Comparison of ENCODE assay signal across 9 cellular contexts in the genomic region with DNA sequence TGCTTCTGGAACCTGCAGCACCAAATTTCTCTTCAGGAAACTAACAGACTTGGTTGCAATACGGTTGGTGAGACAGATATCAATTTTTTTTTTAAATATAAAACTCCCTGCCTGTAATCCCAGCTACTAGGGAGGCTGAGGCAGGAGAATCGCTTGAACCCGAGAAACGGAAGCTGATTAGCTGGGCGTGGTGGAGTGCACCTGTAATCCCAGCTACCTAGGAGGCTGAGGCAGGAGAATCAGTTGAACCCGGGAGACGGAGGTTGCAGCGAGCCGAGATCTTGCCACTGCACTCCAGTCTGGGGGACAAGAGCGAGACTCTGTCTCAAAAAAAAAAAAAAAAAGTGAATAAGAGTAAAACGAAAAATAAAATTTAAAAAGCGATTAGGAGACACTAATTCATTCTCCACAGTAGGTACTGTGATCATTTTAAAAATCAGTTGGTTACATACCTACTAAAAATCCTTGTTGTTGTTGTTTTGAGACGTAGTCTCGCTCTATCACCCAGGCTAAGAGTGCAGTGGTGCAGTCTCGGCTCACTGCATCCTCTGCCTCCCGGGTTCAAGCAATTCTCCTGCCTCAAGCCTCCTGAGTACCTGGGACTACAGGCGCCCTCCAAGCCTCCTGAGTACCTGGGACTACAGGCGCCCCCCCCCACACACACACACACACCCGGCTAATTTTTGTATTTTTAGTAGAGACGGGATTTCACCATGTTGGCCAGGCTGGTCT. TPM values are rescaled to one million over a fixed set of nuclear protein-coding genes. Genes with fewer than 3 reads are reported as not detected.
DNase-seq lines count a peak whose midpoint lies in the region; ATAC-seq and TF ChIP-seq lines count a peak whose summit lies in the region.
"Had no signal": no experiment of that assay in that cellular context is flagged by ENCODE, and none has a peak within 500 bp of the region (broad histone marks: within the 10 kb centered on the region; RNA-seq: fewer than 3 reads in every experiment).

No MANE protein-coding gene starts in this region.

- H3K27ac ChIP-seq in colonic mucosa = peak overlapping the region; percentile 89

- ATAC-seq in naive thymus-derived CD8-positive, alpha-beta T cell = no peak
- no peak for ATAC-seq in GM18517 (IDR thresholded peaks at IDR 0.05; ENCODE audit: unreplicated experiment)

- H3K4me1 Mint-ChIP-seq in naive thymus-derived CD8-positive, alpha-beta T cell = peaks cover 7 to 27% (median 24%) of the 10 kb centered on the region in 4 donors

- peak overlapping the region; percentile 66 for H3K4me3 ChIP-seq in BJ (ENCODE audit: low read depth, low read length)
- H3K4me3 ChIP-seq in Jurkat, Clone E6-1 (ENCODE audit: low read length) = peak overlapping the region; percentile 69
- peak overlapping the region; percentile 75 for H3K4me3 ChIP-seq in colonic mucosa

- TF ChIP-seq CTCF in BJ (IDR thresholded peaks at IDR 0.05; ENCODE audit: insufficient read depth, low read depth, low read length) = no peak
- TF ChIP-seq CTCF in colonic mucosa (IDR thresholded peaks at IDR 0.05) = no peak

- POLR2A ChIA-PET in BJ (lab: Charles Lee) = interaction anchor here (0.6 to 1.1 kb wide), 5 partner anchors 8 to 89 kb away, joined by 3 to 5 read pairs (median 5); a partner anchor contains a TSS
- POLR2A ChIA-PET in naive thymus-derived CD8-positive, alpha-beta T cell (lab: Charles Lee) = interaction anchor here (0.7 to 3.9 kb wide), 34 partner anchors 8 to 124 kb away, joined by 3 to 288 read pairs (median 7); a partner anchor contains a TSS

- peaks cover 7% of the 10 kb centered on the region for H3K36me3 ChIP-seq in BJ (ENCODE audit: control insufficient read depth, insufficient read depth, low read length)
- H3K36me3 ChIP-seq in colonic mucosa = no peaks in the 10 kb centered on the region

- H3K27ac Mint-ChIP-seq in naive thymus-derived CD8-positive, alpha-beta T cell = peak overlapping the region in 2 of 10 donors; percentile 91 to 94

- H3K9me3 Mint-ChIP-seq in naive thymus-derived CD8-positive, alpha-beta T cell = no peaks in the 10 kb centered on the region
- H3K9me3 Mint-ChIP-seq: stimulated activated naive CD8-positive, alpha-beta T cell treated with anti-CD3 and anti-CD28 coated beads, Interleukin-15, Interleukin-2, amounts not matched to agents 100 ng/mL and 50 ng/mL, for 24 hours had no signal

- H3K27me3 ChIP-seq in BJ (ENCODE audit: control insufficient read depth, insufficient read depth, low read length) (no peaks in the 10 kb centered on the region), colonic mucosa (no peaks in the 10 kb centered on the region)

- CTCF ChIA-PET in BJ (lab: Yijun Ruan, JAX) = interaction anchor here (0.8 to 1.8 kb wide), 21 partner anchors 12 to 104 kb away, joined by 3 to 12 read pairs (median 4); a partner anchor contains a TSS

- intact Hi-C loops in colonic mucosa (cut with DNase I) = no loop called here

- DNase-seq in BJ (ENCODE audit: low read depth) (no peak), colonic mucosa (peak; percentile 28), amygdala (lab: John Stamatoyannopoulos, UW) (no peak), NCI-H526 (lab: John Stamatoyannopoulos, UW) (no peak), SKM-1 treated with dmso at 0.1 percent for 144 hours (lab: John Stamatoyannopoulos, UW; ENCODE audit: unreplicated experiment) (no peak)
- no peak for DNase-seq in Jurkat, Clone E6-1 (ENCODE audit: low read depth, low spot score)
- DNase-seq in naive thymus-derived CD8-positive, alpha-beta T cell = no peak

- peaks cover 0 to 9% (median 5%) of the 10 kb centered on the region in 3 donors for H3K36me3 Mint-ChIP-seq in naive thymus-derived CD8-positive, alpha-beta T cell

- H3K9me3 ChIP-seq in colonic mucosa = no peaks in the 10 kb centered on the region

- H3K4me3 Mint-ChIP-seq in naive thymus-derived CD8-positive, alpha-beta T cell = peak overlapping the region in 6 of 10 donors; percentile 38 to 87 (median 66)
- H3K4me3 Mint-ChIP-seq: stimulated activated naive CD8-positive, alpha-beta T cell treated with anti-CD3 and anti-CD28 coated beads, Interleukin-15, Interleukin-2, amounts not matched to agents 100 ng/mL and 50 ng/mL, for 24 hours had no signal

- H3K4me1 ChIP-seq in colonic mucosa = peaks cover 8% of the 10 kb centered on the region

- H3K27me3 Mint-ChIP-seq in naive thymus-derived CD8-positive, alpha-beta T cell = no peaks in the 10 kb centered on the region
- H3K27me3 Mint-ChIP-seq: stimulated activated naive CD8-positive, alpha-beta T cell treated with anti-CD3 and anti-CD28 coated beads, Interleukin-15, Interleukin-2, amounts not matched to agents 100 ng/mL and 50 ng/mL, for 24 hours had no signal

- H3K9ac ChIP-seq in colonic mucosa (ENCODE audit: low read depth in 2 of 2, low read length in 2 of 2) = peak overlapping the region; percentile 66 to 97

RNA-seq across cellular contexts. Expression of a gene that starts 0.8 kb away (rescaled TPM):
- 71.2 and 135 TPM in 2 replicates for polyA plus RNA-seq in BJ (2011; rRNA removed)
- polyA minus RNA-seq in BJ (2011; rRNA and poly(A)+ RNA removed) = 23.6 and 31.7 TPM in 2 replicates
- polyA plus RNA-seq in Jurkat, Clone E6-1 (2012; ENCODE audit: insufficient read depth, insufficient read length) = 458 TPM
- total RNA-seq in colonic mucosa = 100 to 1,000 TPM; 108 to 148 TPM
- 100 to 1,000 TPM; 135 to 138 TPM for total RNA-seq in naive thymus-derived CD8-positive, alpha-beta T cell
- polyA plus RNA-seq in naive thymus-derived CD8-positive, alpha-beta T cell = 100 to 1,000 TPM; 127 to 191 (median 148) TPM

RNA-seq across cellular contexts. Expression of a gene that starts 9.6 kb away (rescaled TPM):
- 34.9 and 46.4 TPM in 2 replicates for polyA plus RNA-seq in BJ (2011; rRNA removed)
- polyA minus RNA-seq in BJ (2011; rRNA and poly(A)+ RNA removed) = 13.2 and 25.7 TPM in 2 replicates
- polyA plus RNA-seq in Jurkat, Clone E6-1 (2012; ENCODE audit: insufficient read depth, insufficient read length) = 33.3 TPM
- 10 to 100 TPM; 28.2 to 31.1 TPM for total RNA-seq in colonic mucosa
- total RNA-seq in naive thymus-derived CD8-positive, alpha-beta T cell = 10 to 100 TPM; 37.5 to 39.7 TPM
- 10 to 100 TPM; 35.3 to 50.3 (median 44.0) TPM for polyA plus RNA-seq in naive thymus-derived CD8-positive, alpha-beta T cell

RNA-seq across cellular contexts. Expression of a gene that starts 18.2 kb away (rescaled TPM):
- polyA plus RNA-seq in BJ (2011; rRNA removed) = 0.63 and 0.82 TPM in 2 replicates
- 0.09 and 1.2 TPM in 2 replicates for polyA minus RNA-seq in BJ (2011; rRNA and poly(A)+ RNA removed)
- 1.2 TPM for polyA plus RNA-seq in Jurkat, Clone E6-1 (2012; ENCODE audit: insufficient read depth, insufficient read length)
- 1 to 10 TPM in 1 of 2 donors, under 1 TPM in 1; 0.19 to 1.7 TPM for total RNA-seq in colonic mucosa
- total RNA-seq in naive thymus-derived CD8-positive, alpha-beta T cell = 1 to 10 TPM; 5.0 to 5.1 TPM
- polyA plus RNA-seq in naive thymus-derived CD8-positive, alpha-beta T cell = not detected

RNA-seq across cellular contexts. Expression of a gene that starts 29.7 kb away (rescaled TPM):
- polyA plus RNA-seq in BJ (2011; rRNA removed) = 35.1 and 42.1 TPM in 2 replicates
- polyA minus RNA-seq in BJ (2011; rRNA and poly(A)+ RNA removed) = 22.7 and 23.4 TPM in 2 replicates
- polyA plus RNA-seq in Jurkat, Clone E6-1 (2012; ENCODE audit: insufficient read depth, insufficient read length) = 10.8 TPM
- 1 to 10 TPM; 4.7 to 8.6 TPM for total RNA-seq in colonic mucosa
- 10 to 100 TPM; 54.6 to 59.4 TPM for total RNA-seq in naive thymus-derived CD8-positive, alpha-beta T cell
- polyA plus RNA-seq in naive thymus-derived CD8-positive, alpha-beta T cell = 10 to 100 TPM; 26.3 to 31.7 (median 29.3) TPM

RNA-seq across cellular contexts. Expression of a gene that starts 36.3 kb away (rescaled TPM):
- 1.3 and 1.4 TPM in 2 replicates for polyA plus RNA-seq in BJ (2011; rRNA removed)
- 1.5 TPM in 2 replicates for polyA minus RNA-seq in BJ (2011; rRNA and poly(A)+ RNA removed)
- 3.1 TPM for polyA plus RNA-seq in Jurkat, Clone E6-1 (2012; ENCODE audit: insufficient read depth, insufficient read length)
- under 1 TPM; 0.21 to 0.44 TPM for total RNA-seq in colonic mucosa
- total RNA-seq in naive thymus-derived CD8-positive, alpha-beta T cell = 1 to 10 TPM in 1 of 2 experiments, under 1 TPM in 1; 0.96 to 1.6 TPM
- under 1 TPM; 0.12 to 0.38 (median 0.25) TPM for polyA plus RNA-seq in naive thymus-derived CD8-positive, alpha-beta T cell
